In the genomic region with DNA sequence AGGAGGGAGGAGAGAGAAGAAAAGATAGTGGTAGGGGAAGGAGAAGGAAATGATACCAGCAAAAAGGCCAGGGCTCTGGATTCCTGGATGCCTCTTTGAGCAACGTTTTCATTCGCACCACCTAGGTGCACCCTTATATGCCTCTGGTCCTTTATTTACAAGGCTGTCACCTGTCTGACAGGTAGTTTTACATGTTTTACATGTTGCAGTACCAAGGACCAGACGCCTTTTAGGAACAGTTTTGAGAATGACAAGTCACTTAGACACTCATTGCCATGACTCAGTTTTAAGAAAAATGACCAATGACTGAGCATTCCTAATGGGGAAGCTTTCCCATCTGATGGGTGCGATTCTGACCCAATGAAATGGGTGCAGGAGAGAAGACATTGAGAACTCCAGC, we compare ENCODE assay signal across 24 cellular contexts.
"Had no signal": no experiment of that assay in that cellular context is flagged by ENCODE, and none has a peak within 500 bp of the region (broad histone marks: within the 10 kb centered on the region; RNA-seq: fewer than 3 reads in every experiment).

No MANE protein-coding gene starts in this region.

- ATAC-seq: foreskin keratinocyte; gastroesophageal sphincter; heart right ventricle; left lung; naive thymus-derived CD8-positive, alpha-beta T cell; right lobe of liver; stimulated activated naive CD8-positive, alpha-beta T cell treated with anti-CD3 and anti-CD28 coated beads, Interleukin-15, amount 100 ng/mL, for 72 hours had no signal

- H3K27ac ChIP-seq: epithelial cell of prostate, esophagus muscularis mucosa, foreskin keratinocyte, gastroesophageal sphincter, heart right ventricle, left lung, neural progenitor cell, parathyroid adenoma, right lobe of liver, suprapubic skin, upper lobe of left lung had no signal

- DNase-seq: cerebellar nuclear complex; cortex of kidney; foreskin keratinocyte; heart right ventricle; hippocampal formation; left cardiac atrium; left lung; naive thymus-derived CD8-positive, alpha-beta T cell; right lobe of liver; small intestine; stimulated activated CD4-positive, alpha-beta T cell treated with anti-CD3 and anti-CD28 coated beads, Interleukin-12 subunit alpha, Interleukin-12 subunit beta, amount 100 ng/mL, for 4 hours; stimulated activated CD4-positive, alpha-beta T cell treated with anti-CD3 and anti-CD28 coated beads, Interleukin-1b, Interleukin-23, amount 100 ng/mL, for 48 hours; stimulated activated CD4-positive, alpha-beta T cell treated with anti-CD3 and anti-CD28 coated beads, Interleukin-4, amount 100 ng/mL, for 1 hour; stimulated activated CD8-positive, alpha-beta memory T cell treated with anti-CD3 and anti-CD28 coated beads, Interleukin-4, amount 100 ng/mL, for 48 hours; stimulated activated naive CD4-positive, alpha-beta T cell; stimulated activated naive CD8-positive, alpha-beta T cell treated with anti-CD3 and anti-CD28 coated beads, Interleukin-15, amount 100 ng/mL, for 72 hours; upper lobe of left lung had no signal

- H3K36me3 Mint-ChIP-seq: naive thymus-derived CD8-positive, alpha-beta T cell had no signal

- H3K27me3 Mint-ChIP-seq: stimulated activated naive CD8-positive, alpha-beta T cell treated with anti-CD3 and anti-CD28 coated beads, Interleukin-15, amount 100 ng/mL, for 72 hours had no signal

- H3K4me3 Mint-ChIP-seq: naive thymus-derived CD8-positive, alpha-beta T cell; neural progenitor cell; stimulated activated naive CD8-positive, alpha-beta T cell treated with anti-CD3 and anti-CD28 coated beads, Interleukin-15, amount 100 ng/mL, for 72 hours had no signal

- H3K27ac Mint-ChIP-seq: naive thymus-derived CD8-positive, alpha-beta T cell; neural progenitor cell; progenitor cell of endocrine pancreas; stimulated activated naive CD8-positive, alpha-beta T cell treated with anti-CD3 and anti-CD28 coated beads, Interleukin-15, amount 100 ng/mL, for 72 hours had no signal

- H3K4me1 Mint-ChIP-seq: naive thymus-derived CD8-positive, alpha-beta T cell; stimulated activated naive CD8-positive, alpha-beta T cell treated with anti-CD3 and anti-CD28 coated beads, Interleukin-15, amount 100 ng/mL, for 72 hours had no signal

- H3K9me3 Mint-ChIP-seq: naive thymus-derived CD8-positive, alpha-beta T cell; neural progenitor cell; stimulated activated naive CD8-positive, alpha-beta T cell treated with anti-CD3 and anti-CD28 coated beads, Interleukin-15, amount 100 ng/mL, for 72 hours had no signal
